Comparison of ENCODE assay signal across 25 cellular contexts in genomic region chr11:121163658-121164308, GRCh38.
DNase-seq lines count a peak whose midpoint lies in the region; ATAC-seq lines count a peak whose summit lies in the region.
"Had no signal": no experiment of that assay in that cellular context is flagged by ENCODE, and none has a peak within 500 bp of the region (broad histone marks: within the 10 kb centered on the region; RNA-seq: fewer than 3 reads in every experiment).

No MANE protein-coding gene starts in this region.

- H3K9me3 Mint-ChIP-seq in activated naive CD4-positive, alpha-beta T cell treated with anti-CD3 and anti-CD28 coated beads for 36 hours, result no peaks in the 10 kb centered on the region
- no peaks in the 10 kb centered on the region for H3K9me3 Mint-ChIP-seq in activated T-helper 1 cell treated with anti-CD3 and anti-CD28 coated beads, Interleukin-12 subunit alpha, Interleukin-12 subunit beta, Interleukin-2, Interleukin-4 antibody, amounts not matched to agents 30 ng/mL and 10 ng/mL and 1 ng/mL, durations not matched to agents 14 hours and 24 hours and 36 hours
- H3K9me3 Mint-ChIP-seq: IgD-negative memory B cell; immature natural killer cell; mesothelial cell of epicardium; naive thymus-derived CD4-positive, alpha-beta T cell; stimulated activated naive B cell treated with anti-CD40 and anti-IgM and Interleukin-4, amounts not matched to agents 10 μg/mL and 1 μg/mL and 100 μg/mL, for 72 hours; WTC11 had no signal

- peak; percentile 58 for ATAC-seq in stimulated activated naive CD8-positive, alpha-beta T cell treated with anti-CD3 and anti-CD28 coated beads, Interleukin-15, Interleukin-2, amounts not matched to agents 100 U/mL and 50 U/mL, for 24 hours
- no peak for ATAC-seq in HG02798 (IDR thresholded peaks at IDR 0.05; ENCODE audit: poor library complexity, unreplicated experiment)
- ATAC-seq: esophagus mucosa; left lung; naive thymus-derived CD4-positive, alpha-beta T cell; SK-N-SH treated with all-trans-retinoic acid at 6 μM for 48 hours; stimulated activated naive B cell treated with anti-CD40 and anti-IgM and Interleukin-4, amounts not matched to agents 10 μg/mL and 1 μg/mL and 100 μg/mL, for 72 hours; WTC11 had no signal

- H3K27ac Mint-ChIP-seq in activated naive CD4-positive, alpha-beta T cell treated with anti-CD3 and anti-CD28 coated beads for 36 hours, result no peak overlapping the region
- peak overlapping the region; percentile 4 for H3K27ac Mint-ChIP-seq in activated T-helper 1 cell treated with anti-CD3 and anti-CD28 coated beads, Interleukin-12 subunit alpha, Interleukin-12 subunit beta, Interleukin-2, Interleukin-4 antibody, amounts not matched to agents 30 ng/mL and 10 ng/mL and 1 ng/mL, durations not matched to agents 14 hours and 24 hours and 36 hours
- H3K27ac Mint-ChIP-seq: IgD-negative memory B cell; immature natural killer cell; mesothelial cell of epicardium; naive thymus-derived CD4-positive, alpha-beta T cell; stimulated activated naive B cell treated with anti-CD40 and anti-IgM and Interleukin-4, amounts not matched to agents 10 μg/mL and 1 μg/mL and 100 μg/mL, for 72 hours; WTC11 had no signal

- intact Hi-C loops in activated naive CD4-positive, alpha-beta T cell treated with anti-CD3 and anti-CD28 coated beads for 36 hours (cut with micrococcal nuclease), result no loop called here
- intact Hi-C loops in activated T-helper 1 cell treated with anti-CD3 and anti-CD28 coated beads, Interleukin-12 subunit alpha, Interleukin-12 subunit beta, Interleukin-2, Interleukin-4 antibody, amounts not matched to agents 30 ng/mL and 10 ng/mL and 1 ng/mL, durations not matched to agents 14 hours and 24 hours and 36 hours (cut with micrococcal nuclease), result no loop called here

- CTCF ChIA-PET in activated naive CD4-positive, alpha-beta T cell treated with anti-CD3 and anti-CD28 coated beads for 36 hours (lab: Charles Lee), result no interaction called here

- H3K36me3 Mint-ChIP-seq in activated naive CD4-positive, alpha-beta T cell treated with anti-CD3 and anti-CD28 coated beads for 36 hours (ENCODE audit: low read depth), result no peaks in the 10 kb centered on the region
- no peaks in the 10 kb centered on the region for H3K36me3 Mint-ChIP-seq in activated T-helper 1 cell treated with anti-CD3 and anti-CD28 coated beads, Interleukin-12 subunit alpha, Interleukin-12 subunit beta, Interleukin-2, Interleukin-4 antibody, amounts not matched to agents 30 ng/mL and 10 ng/mL and 1 ng/mL, durations not matched to agents 14 hours and 24 hours and 36 hours (ENCODE audit: low read depth)
- H3K36me3 Mint-ChIP-seq: IgD-negative memory B cell; immature natural killer cell; mesothelial cell of epicardium; naive thymus-derived CD4-positive, alpha-beta T cell; stimulated activated naive B cell treated with anti-CD40 and anti-IgM and Interleukin-4, amounts not matched to agents 10 μg/mL and 1 μg/mL and 100 μg/mL, for 72 hours; WTC11 had no signal

- no peak overlapping the region for H3K4me3 Mint-ChIP-seq in activated naive CD4-positive, alpha-beta T cell treated with anti-CD3 and anti-CD28 coated beads for 36 hours
- H3K4me3 Mint-ChIP-seq in activated T-helper 1 cell treated with anti-CD3 and anti-CD28 coated beads, Interleukin-12 subunit alpha, Interleukin-12 subunit beta, Interleukin-2, Interleukin-4 antibody, amounts not matched to agents 30 ng/mL and 10 ng/mL and 1 ng/mL, durations not matched to agents 14 hours and 24 hours and 36 hours, result no peak overlapping the region
- H3K4me3 Mint-ChIP-seq: immature natural killer cell; mesothelial cell of epicardium; naive thymus-derived CD4-positive, alpha-beta T cell; stimulated activated naive B cell treated with anti-CD40 and anti-IgM and Interleukin-4, amounts not matched to agents 10 μg/mL and 1 μg/mL and 100 μg/mL, for 72 hours; WTC11 had no signal

- peak; percentile 8 for DNase-seq in activated naive CD4-positive, alpha-beta T cell treated with Interleukin-2 at 50 U/mL for 16 hours
- DNase-seq in activated naive CD4-positive, alpha-beta T cell treated with anti-CD3 and anti-CD28 coated beads for 36 hours, result no peak
- DNase-seq in H4 (ENCODE audit: low spot score) (peak; percentile 23), T-helper 9 cell (no peak)
- no peak for DNase-seq in activated T-helper 1 cell treated with anti-CD3 and anti-CD28 coated beads, Interleukin-12 subunit alpha, Interleukin-12 subunit beta, Interleukin-2, Interleukin-4 antibody, amounts not matched to agents 30 ng/mL and 10 ng/mL and 1 ng/mL, durations not matched to agents 14 hours and 24 hours and 36 hours (ENCODE audit: low spot score)
- DNase-seq in stimulated activated naive CD8-positive, alpha-beta T cell treated with anti-CD3 and anti-CD28 coated beads, Interleukin-15, Interleukin-2, amounts not matched to agents 100 U/mL and 50 U/mL, for 24 hours, result no peak
- DNase-seq: activated gamma-delta T cell; adrenal gland; COR-L47; effector CD8-positive, alpha-beta T cell; immature natural killer cell; left lung; MG63; naive thymus-derived CD4-positive, alpha-beta T cell; NCI-H1417 treated with DMSO at 0.1 percent for 48 hours; NCI-H2081 treated with DMSO at 0.1 percent for 48 hours; NCI-H774; small intestine; stimulated activated naive B cell treated with anti-CD40 and anti-IgM and Interleukin-4, amounts not matched to agents 10 μg/mL and 1 μg/mL and 100 μg/mL, for 72 hours had no signal

- H3K27me3 Mint-ChIP-seq in activated naive CD4-positive, alpha-beta T cell treated with anti-CD3 and anti-CD28 coated beads for 36 hours (ENCODE audit: low read depth), result no peaks in the 10 kb centered on the region
- H3K27me3 Mint-ChIP-seq in activated T-helper 1 cell treated with anti-CD3 and anti-CD28 coated beads, Interleukin-12 subunit alpha, Interleukin-12 subunit beta, Interleukin-2, Interleukin-4 antibody, amounts not matched to agents 30 ng/mL and 10 ng/mL and 1 ng/mL, durations not matched to agents 14 hours and 24 hours and 36 hours (ENCODE audit: insufficient read depth), result peaks cover 6% of the 10 kb centered on the region

- no peaks in the 10 kb centered on the region for H3K4me1 Mint-ChIP-seq in activated naive CD4-positive, alpha-beta T cell treated with anti-CD3 and anti-CD28 coated beads for 36 hours (ENCODE audit: low read depth)
- peaks cover 11% of the 10 kb centered on the region for H3K4me1 Mint-ChIP-seq in activated T-helper 1 cell treated with anti-CD3 and anti-CD28 coated beads, Interleukin-12 subunit alpha, Interleukin-12 subunit beta, Interleukin-2, Interleukin-4 antibody, amounts not matched to agents 30 ng/mL and 10 ng/mL and 1 ng/mL, durations not matched to agents 14 hours and 24 hours and 36 hours (ENCODE audit: low read depth)
- H3K4me1 Mint-ChIP-seq: IgD-negative memory B cell; immature natural killer cell; mesothelial cell of epicardium; stimulated activated naive B cell treated with anti-CD40 and anti-IgM and Interleukin-4, amounts not matched to agents 10 μg/mL and 1 μg/mL and 100 μg/mL, for 72 hours had no signal

Comparison
In these comparisons a context has a peak if more than half of its experiments do, and no peak if none do; other contexts are left out.
1. DNase-seq: peak in activated naive CD4-positive, alpha-beta T cell treated with Interleukin-2 at 50 U/mL for 16 hours (single experiment) and H4 (single experiment); none in activated naive CD4-positive, alpha-beta T cell treated with anti-CD3 and anti-CD28 coated beads for 36 hours (single experiment), activated T-helper 1 cell treated with anti-CD3 and anti-CD28 coated beads, Interleukin-12 subunit alpha, Interleukin-12 subunit beta, Interleukin-2, Interleukin-4 antibody, amounts not matched to agents 30 ng/mL and 10 ng/mL and 1 ng/mL, durations not matched to agents 14 hours and 24 hours and 36 hours (single experiment), stimulated activated naive CD8-positive, alpha-beta T cell treated with anti-CD3 and anti-CD28 coated beads, Interleukin-15, Interleukin-2, amounts not matched to agents 100 U/mL and 50 U/mL, for 24 hours (single experiment) and T-helper 9 cell (single experiment).